Comparison of ENCODE assay signal across 8 cellular contexts in genomic region chr16:87765473-87765775, GRCh38. TPM values are rescaled to one million over a fixed set of nuclear protein-coding genes. Genes with fewer than 3 reads are reported as not detected.
DNase-seq lines count a peak whose midpoint lies in the region; ATAC-seq and TF ChIP-seq lines count a peak whose summit lies in the region.

No MANE protein-coding gene starts in this region.

- intact Hi-C loops in vagina (cut with DNase I) = loop anchor here (10.0 kb wide), 1 partner anchor 181 kb away; no protein-coding TSS in a partner anchor

- peak overlapping the region; percentile 83 to 90 (median 83) for H3K27ac Mint-ChIP-seq in nephron

- H3K27ac ChIP-seq in 22Rv1 = peak overlapping the region; percentile 79
- peak overlapping the region; percentile 82 for H3K27ac ChIP-seq in vagina

- no peak for TF ChIP-seq POLR2A in vagina (IDR thresholded peaks at IDR 0.05)

- no peaks in the 10 kb centered on the region for H3K9me3 ChIP-seq in endocrine pancreas (ENCODE audit: control insufficient read depth, low read length)
- H3K9me3 ChIP-seq in vagina = no peaks in the 10 kb centered on the region

- peak overlapping the region; percentile 72 for H3K4me3 ChIP-seq in endocrine pancreas (ENCODE audit: control insufficient read depth, insufficient read depth, low read length)
- H3K4me3 ChIP-seq in vagina = peak overlapping the region; percentile 78 to 90

- peaks cover 16% of the 10 kb centered on the region for H3K36me3 Mint-ChIP-seq in nephron (ENCODE audit: low read depth)

- DNase-seq in GM19238 (ENCODE audit: insufficient read length, low spot score) (peak; percentile 32), vagina (ENCODE audit: extremely low spot score in 2 of 2) (no peak)
- DNase-seq in activated CD4-positive, alpha-beta T cell treated with anti-CD3 and anti-CD28 coated beads, Interleukin-2, amount 50 U/mL, for 1 hour = peak; percentile 33

- peak overlapping the region; percentile 99 to 100 (median 100) for H3K4me3 Mint-ChIP-seq in nephron

- H3K9ac ChIP-seq in endocrine pancreas (ENCODE audit: control insufficient read depth, insufficient read depth, low read length) = peak overlapping the region; percentile 76

- no peaks in the 10 kb centered on the region for H3K9me3 Mint-ChIP-seq in nephron

- ATAC-seq in HG03520 (IDR thresholded peaks at IDR 0.05; ENCODE audit: unreplicated experiment) = peak; percentile 24
- no peak for ATAC-seq in GM18873 (IDR thresholded peaks at IDR 0.05; ENCODE audit: low FRiP score, unreplicated experiment)

- peaks cover 4% of the 10 kb centered on the region for H3K4me1 ChIP-seq in endocrine pancreas (ENCODE audit: control insufficient read depth, insufficient read depth, low read length)
- H3K4me1 ChIP-seq in vagina = peaks cover 34% of the 10 kb centered on the region

- H3K27me3 ChIP-seq in endocrine pancreas (ENCODE audit: control insufficient read depth, insufficient read depth, low read length) (no peaks in the 10 kb centered on the region), vagina (no peaks in the 10 kb centered on the region)

- TF ChIP-seq CTCF in 22Rv1 (IDR thresholded peaks at IDR 0.05) (no peak), nephron (IDR thresholded peaks at IDR 0.05; ENCODE audit: unreplicated experiment in 3 of 3) (no peak), vagina (IDR thresholded peaks at IDR 0.05) (no peak)

- peaks cover 5% of the 10 kb centered on the region for H3K4me1 Mint-ChIP-seq in nephron

- H3K36me3 ChIP-seq in endocrine pancreas (ENCODE audit: control insufficient read depth, insufficient read depth, low read length) (peaks cover 2% of the 10 kb centered on the region), vagina (peaks cover 0 to 12% of the 10 kb centered on the region in 2 donors)

- H3K27me3 Mint-ChIP-seq in nephron (ENCODE audit: low read depth) = no peaks in the 10 kb centered on the region

RNA-seq across cellular contexts. Expression of gene KLHDC4, which starts 0.4 kb away (rescaled TPM):
- 62.9 TPM for total RNA-seq in vagina

Comparison
In these comparisons a context has a peak if more than half of its experiments do, and no peak if none do; other contexts are left out.
1. DNase-seq: peak in GM19238 (single experiment) and activated CD4-positive, alpha-beta T cell treated with anti-CD3 and anti-CD28 coated beads, Interleukin-2, amount 50 U/mL, for 1 hour (single experiment); none in vagina (0 of 2).